ENCODE assay signal across 12 cellular contexts in genomic region chr7:44287488-44288380, GRCh38. TPM values are rescaled to one million over a fixed set of nuclear protein-coding genes. Genes with fewer than 3 reads are reported as not detected.
DNase-seq lines count a peak whose midpoint lies in the region; ATAC-seq and TF ChIP-seq lines count a peak whose summit lies in the region.
"Had no signal": no experiment of that assay in that cellular context is flagged by ENCODE, and none has a peak within 500 bp of the region (broad histone marks: within the 10 kb centered on the region; RNA-seq: fewer than 3 reads in every experiment).

No MANE protein-coding gene starts in this region.

- no peaks in the 10 kb centered on the region for H3K4me1 Mint-ChIP-seq in activated naive CD4-positive, alpha-beta T cell treated with anti-CD3 and anti-CD28 coated beads, Interleukin-2, amount 10 ng/mL, durations not matched to agents 7 days and 5 days
- no peaks in the 10 kb centered on the region for H3K4me1 Mint-ChIP-seq in central memory CD8-positive, alpha-beta T cell

- no peaks in the 10 kb centered on the region for H3K9me3 ChIP-seq in lower lobe of right lung
- H3K9me3 ChIP-seq in upper lobe of right lung = no peaks in the 10 kb centered on the region

- peak; percentile 5 for DNase-seq in activated naive CD4-positive, alpha-beta T cell treated with anti-CD3 and anti-CD28 coated beads, Interleukin-2, amount 10 ng/mL, durations not matched to agents 7 days and 5 days
- no peak for DNase-seq in activated naive CD4-positive, alpha-beta T cell treated with Interleukin-2 at 50 U/mL for 16 hours
- no peak for DNase-seq in central memory CD8-positive, alpha-beta T cell (ENCODE audit: low spot score in 2 of 2)
- DNase-seq in lower lobe of right lung (peak; percentile 42), upper lobe of right lung (peak; percentile 47), SIG-M5 treated with dmso at 0.1 percent for 504 hours (lab: John Stamatoyannopoulos, UW; ENCODE audit: unreplicated experiment) (no peak), hippocampal formation (lab: John Stamatoyannopoulos, UW) (no peak)
- DNase-seq: AML-193, caudate nucleus, nucleus accumbens had no signal

- H3K4me1 ChIP-seq in lower lobe of right lung (peaks cover 11% of the 10 kb centered on the region), upper lobe of right lung (peaks cover 10% of the 10 kb centered on the region)

- no peak for TF ChIP-seq CTCF in lower lobe of right lung (IDR thresholded peaks at IDR 0.05)
- no peak for TF ChIP-seq CTCF in upper lobe of right lung (IDR thresholded peaks at IDR 0.05)

- no peaks in the 10 kb centered on the region for H3K9me3 Mint-ChIP-seq in activated naive CD4-positive, alpha-beta T cell treated with anti-CD3 and anti-CD28 coated beads, Interleukin-2, amount 10 ng/mL, durations not matched to agents 7 days and 5 days
- no peaks in the 10 kb centered on the region for H3K9me3 Mint-ChIP-seq in central memory CD8-positive, alpha-beta T cell

- ATAC-seq in central memory CD8-positive, alpha-beta T cell (replicated peaks; ENCODE audit: extremely low read depth, poor library complexity, severe bottlenecking) = no peak
- ATAC-seq in lower lobe of right lung (no peak), upper lobe of right lung (no peak), GM18511 (IDR thresholded peaks at IDR 0.05; ENCODE audit: unreplicated experiment) (no peak)

- H3K27me3 Mint-ChIP-seq in activated naive CD4-positive, alpha-beta T cell treated with anti-CD3 and anti-CD28 coated beads, Interleukin-2, amount 10 ng/mL, durations not matched to agents 7 days and 5 days = peaks cover 27% of the 10 kb centered on the region
- H3K27me3 Mint-ChIP-seq in central memory CD8-positive, alpha-beta T cell = peaks cover 35% of the 10 kb centered on the region

- CTCF ChIA-PET in activated naive CD4-positive, alpha-beta T cell treated with anti-CD3 and anti-CD28 coated beads, Interleukin-2, amount 10 ng/mL, durations not matched to agents 7 days and 5 days (lab: Charles Lee) = no interaction called here

- intact Hi-C loops in lower lobe of right lung (cut with DNase I) = no loop called here
- intact Hi-C loops in upper lobe of right lung (cut with DNase I) = no loop called here

- H3K4me3 ChIP-seq in lower lobe of right lung = no peak overlapping the region
- no peak overlapping the region for H3K4me3 ChIP-seq in upper lobe of right lung
- H3K4me3 ChIP-seq: lung had no signal

- no peak overlapping the region for H3K4me3 Mint-ChIP-seq in activated naive CD4-positive, alpha-beta T cell treated with anti-CD3 and anti-CD28 coated beads, Interleukin-2, amount 10 ng/mL, durations not matched to agents 7 days and 5 days
- no peak overlapping the region for H3K4me3 Mint-ChIP-seq in central memory CD8-positive, alpha-beta T cell

- no peaks in the 10 kb centered on the region for H3K36me3 Mint-ChIP-seq in activated naive CD4-positive, alpha-beta T cell treated with anti-CD3 and anti-CD28 coated beads, Interleukin-2, amount 10 ng/mL, durations not matched to agents 7 days and 5 days
- peaks cover 4% of the 10 kb centered on the region for H3K36me3 Mint-ChIP-seq in central memory CD8-positive, alpha-beta T cell (ENCODE audit: insufficient read depth)

- H3K27ac Mint-ChIP-seq in activated naive CD4-positive, alpha-beta T cell treated with anti-CD3 and anti-CD28 coated beads, Interleukin-2, amount 10 ng/mL, durations not matched to agents 7 days and 5 days = no peak overlapping the region
- peak overlapping the region; percentile 37 for H3K27ac Mint-ChIP-seq in central memory CD8-positive, alpha-beta T cell (ENCODE audit: low read depth)

- H3K36me3 ChIP-seq in lower lobe of right lung (no peaks in the 10 kb centered on the region), upper lobe of right lung (no peaks in the 10 kb centered on the region)

- H3K27ac ChIP-seq in lower lobe of right lung (no peak overlapping the region), upper lobe of right lung (no peak overlapping the region)

- peaks cover under 1% of the 10 kb centered on the region for H3K27me3 ChIP-seq in lower lobe of right lung (ENCODE audit: low read depth)
- H3K27me3 ChIP-seq in upper lobe of right lung = peaks cover 3% of the 10 kb centered on the region

RNA-seq across cellular contexts. Expression of gene CAMK2B, which starts 37.7 kb away (rescaled TPM):
- 0.30 TPM for total RNA-seq in lower lobe of right lung
- 0.17 TPM for total RNA-seq in upper lobe of right lung

Comparison
In these comparisons a context has a peak if more than half of its experiments do, and no peak if none do; other contexts are left out.
1. DNase-seq: peak in activated naive CD4-positive, alpha-beta T cell treated with anti-CD3 and anti-CD28 coated beads, Interleukin-2, amount 10 ng/mL, durations not matched to agents 7 days and 5 days (single experiment), lower lobe of right lung (single experiment) and upper lobe of right lung (single experiment); none in activated naive CD4-positive, alpha-beta T cell treated with Interleukin-2 at 50 U/mL for 16 hours (single experiment), central memory CD8-positive, alpha-beta T cell (0 of 2), SIG-M5 treated with dmso at 0.1 percent for 504 hours (single experiment) and hippocampal formation (0 of 2).